Comparison of ENCODE assay signal across 1 cellular context in the genomic region with DNA sequence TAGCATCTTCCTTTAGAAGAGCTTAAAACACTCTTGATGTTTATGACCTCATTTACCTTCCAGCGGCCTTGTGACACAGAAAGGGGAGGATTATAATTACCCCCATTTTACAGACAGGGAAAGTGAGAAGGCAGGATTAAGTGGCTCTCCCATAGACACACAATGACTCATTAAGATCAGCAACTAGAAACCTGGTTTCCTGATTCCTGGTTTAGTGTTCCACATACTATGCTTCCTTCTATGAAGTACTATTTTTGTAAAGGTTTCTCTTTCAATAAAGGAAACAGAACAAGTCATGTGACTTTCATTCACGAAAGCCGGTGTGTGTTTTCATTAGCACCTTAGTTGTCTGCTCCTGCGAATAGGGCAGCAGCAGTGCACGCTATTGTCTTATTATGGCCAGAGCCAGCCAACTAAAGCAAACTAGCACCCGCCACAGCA.
A peak's percentile ranks its signal among the peaks of the same experiment; 100 is the strongest.
TF ChIP-seq lines count a peak whose summit lies in the region.

No MANE protein-coding gene starts in this region.

TF ChIP-seq in HEK293, 187 proteins besides CTCF, POLR2A, EP300 and RAD21 (continued from another document and continues in another):
- TF ChIP-seq, protein P1, sequence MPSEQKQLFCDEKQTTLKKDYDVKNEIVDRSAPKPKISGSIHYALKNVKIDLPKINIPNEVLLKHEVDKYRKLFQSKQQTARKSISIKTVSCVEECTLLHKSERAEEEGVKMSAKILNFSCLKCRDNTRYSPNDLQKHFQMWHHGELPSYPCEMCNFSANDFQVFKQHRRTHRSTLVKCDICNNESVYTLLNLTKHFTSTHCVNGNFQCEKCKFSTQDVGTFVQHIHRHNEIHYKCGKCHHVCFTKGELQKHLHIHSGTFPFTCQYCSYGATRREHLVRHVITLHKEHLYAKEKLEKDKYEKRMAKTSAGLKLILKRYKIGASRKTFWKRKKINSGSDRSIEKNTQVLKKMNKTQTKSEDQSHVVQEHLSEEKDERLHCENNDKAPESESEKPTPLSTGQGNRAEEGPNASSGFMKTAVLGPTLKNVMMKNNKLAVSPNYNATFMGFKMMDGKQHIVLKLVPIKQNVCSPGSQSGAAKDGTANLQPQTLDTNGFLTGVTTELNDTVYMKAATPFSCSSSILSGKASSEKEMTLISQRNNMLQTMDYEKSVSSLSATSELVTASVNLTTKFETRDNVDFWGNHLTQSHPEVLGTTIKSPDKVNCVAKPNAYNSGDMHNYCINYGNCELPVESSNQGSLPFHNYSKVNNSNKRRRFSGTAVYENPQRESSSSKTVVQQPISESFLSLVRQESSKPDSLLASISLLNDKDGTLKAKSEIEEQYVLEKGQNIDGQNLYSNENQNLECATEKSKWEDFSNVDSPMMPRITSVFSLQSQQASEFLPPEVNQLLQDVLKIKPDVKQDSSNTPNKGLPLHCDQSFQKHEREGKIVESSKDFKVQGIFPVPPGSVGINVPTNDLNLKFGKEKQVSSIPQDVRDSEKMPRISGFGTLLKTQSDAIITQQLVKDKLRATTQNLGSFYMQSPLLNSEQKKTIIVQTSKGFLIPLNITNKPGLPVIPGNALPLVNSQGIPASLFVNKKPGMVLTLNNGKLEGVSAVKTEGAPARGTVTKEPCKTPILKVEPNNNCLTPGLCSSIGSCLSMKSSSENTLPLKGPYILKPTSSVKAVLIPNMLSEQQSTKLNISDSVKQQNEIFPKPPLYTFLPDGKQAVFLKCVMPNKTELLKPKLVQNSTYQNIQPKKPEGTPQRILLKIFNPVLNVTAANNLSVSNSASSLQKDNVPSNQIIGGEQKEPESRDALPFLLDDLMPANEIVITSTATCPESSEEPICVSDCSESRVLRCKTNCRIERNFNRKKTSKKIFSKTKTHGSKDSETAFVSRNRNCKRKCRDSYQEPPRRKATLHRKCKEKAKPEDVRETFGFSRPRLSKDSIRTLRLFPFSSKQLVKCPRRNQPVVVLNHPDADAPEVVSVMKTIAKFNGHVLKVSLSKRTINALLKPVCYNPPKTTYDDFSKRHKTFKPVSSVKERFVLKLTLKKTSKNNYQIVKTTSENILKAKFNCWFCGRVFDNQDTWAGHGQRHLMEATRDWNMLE (tag by site-specific recombination; conservative IDR thresholded peaks at IDR 0.05; ENCODE audit: low read depth), result no peak
- no peak for TF ChIP-seq GLIS1 (tag by site-specific recombination; IDR thresholded peaks at IDR 0.05)
- TF ChIP-seq REPIN1 (tag by site-specific recombination; IDR thresholded peaks at IDR 0.05; ENCODE audit: low read depth), result no peak
- TF ChIP-seq ZNF664 (tag by site-specific recombination; IDR thresholded peaks at IDR 0.05), result peak; percentile 94
- TF ChIP-seq ZSCAN16 (tag by site-specific recombination; IDR thresholded peaks at IDR 0.05), result no peak
- no peak for TF ChIP-seq ZNF830 (tag by site-specific recombination; IDR thresholded peaks at IDR 0.05; ENCODE audit: low read depth)
- no peak for TF ChIP-seq ZNF843 (tag by site-specific recombination; IDR thresholded peaks at IDR 0.05)
- TF ChIP-seq GFI1B (tag by site-specific recombination; IDR thresholded peaks at IDR 0.05), result no peak
- TF ChIP-seq ZNF174 (tag by site-specific recombination; IDR thresholded peaks at IDR 0.05), result no peak
- TF ChIP-seq ZNF19 (tag by site-specific recombination; IDR thresholded peaks at IDR 0.05; ENCODE audit: low read depth), result no peak
- peak; percentile 62; the same call in 1 of the 2 replicates for TF ChIP-seq MYNN (tag by site-specific recombination; IDR thresholded peaks at IDR 0.05; ENCODE audit: borderline replicate concordance)
- TF ChIP-seq, protein P2, sequence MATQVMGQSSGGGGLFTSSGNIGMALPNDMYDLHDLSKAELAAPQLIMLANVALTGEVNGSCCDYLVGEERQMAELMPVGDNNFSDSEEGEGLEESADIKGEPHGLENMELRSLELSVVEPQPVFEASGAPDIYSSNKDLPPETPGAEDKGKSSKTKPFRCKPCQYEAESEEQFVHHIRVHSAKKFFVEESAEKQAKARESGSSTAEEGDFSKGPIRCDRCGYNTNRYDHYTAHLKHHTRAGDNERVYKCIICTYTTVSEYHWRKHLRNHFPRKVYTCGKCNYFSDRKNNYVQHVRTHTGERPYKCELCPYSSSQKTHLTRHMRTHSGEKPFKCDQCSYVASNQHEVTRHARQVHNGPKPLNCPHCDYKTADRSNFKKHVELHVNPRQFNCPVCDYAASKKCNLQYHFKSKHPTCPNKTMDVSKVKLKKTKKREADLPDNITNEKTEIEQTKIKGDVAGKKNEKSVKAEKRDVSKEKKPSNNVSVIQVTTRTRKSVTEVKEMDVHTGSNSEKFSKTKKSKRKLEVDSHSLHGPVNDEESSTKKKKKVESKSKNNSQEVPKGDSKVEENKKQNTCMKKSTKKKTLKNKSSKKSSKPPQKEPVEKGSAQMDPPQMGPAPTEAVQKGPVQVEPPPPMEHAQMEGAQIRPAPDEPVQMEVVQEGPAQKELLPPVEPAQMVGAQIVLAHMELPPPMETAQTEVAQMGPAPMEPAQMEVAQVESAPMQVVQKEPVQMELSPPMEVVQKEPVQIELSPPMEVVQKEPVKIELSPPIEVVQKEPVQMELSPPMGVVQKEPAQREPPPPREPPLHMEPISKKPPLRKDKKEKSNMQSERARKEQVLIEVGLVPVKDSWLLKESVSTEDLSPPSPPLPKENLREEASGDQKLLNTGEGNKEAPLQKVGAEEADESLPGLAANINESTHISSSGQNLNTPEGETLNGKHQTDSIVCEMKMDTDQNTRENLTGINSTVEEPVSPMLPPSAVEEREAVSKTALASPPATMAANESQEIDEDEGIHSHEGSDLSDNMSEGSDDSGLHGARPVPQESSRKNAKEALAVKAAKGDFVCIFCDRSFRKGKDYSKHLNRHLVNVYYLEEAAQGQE (tag by site-specific recombination; IDR thresholded peaks at IDR 0.05), result no peak
- TF ChIP-seq KLF10 (tag by site-specific recombination; IDR thresholded peaks at IDR 0.05), result peak; percentile 47; the same call in 1 of the 2 replicates
- TF ChIP-seq, protein P3, sequence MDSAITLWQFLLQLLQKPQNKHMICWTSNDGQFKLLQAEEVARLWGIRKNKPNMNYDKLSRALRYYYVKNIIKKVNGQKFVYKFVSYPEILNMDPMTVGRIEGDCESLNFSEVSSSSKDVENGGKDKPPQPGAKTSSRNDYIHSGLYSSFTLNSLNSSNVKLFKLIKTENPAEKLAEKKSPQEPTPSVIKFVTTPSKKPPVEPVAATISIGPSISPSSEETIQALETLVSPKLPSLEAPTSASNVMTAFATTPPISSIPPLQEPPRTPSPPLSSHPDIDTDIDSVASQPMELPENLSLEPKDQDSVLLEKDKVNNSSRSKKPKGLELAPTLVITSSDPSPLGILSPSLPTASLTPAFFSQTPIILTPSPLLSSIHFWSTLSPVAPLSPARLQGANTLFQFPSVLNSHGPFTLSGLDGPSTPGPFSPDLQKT (IDR thresholded peaks at IDR 0.05; ENCODE audit: borderline replicate concordance, low read depth, low read length), result no peak
- no peak for TF ChIP-seq ZNF48 (tag by site-specific recombination; IDR thresholded peaks at IDR 0.05)
- TF ChIP-seq ZNF140 (tag by site-specific recombination; IDR thresholded peaks at IDR 0.05), result no peak
- TF ChIP-seq, protein P4, sequence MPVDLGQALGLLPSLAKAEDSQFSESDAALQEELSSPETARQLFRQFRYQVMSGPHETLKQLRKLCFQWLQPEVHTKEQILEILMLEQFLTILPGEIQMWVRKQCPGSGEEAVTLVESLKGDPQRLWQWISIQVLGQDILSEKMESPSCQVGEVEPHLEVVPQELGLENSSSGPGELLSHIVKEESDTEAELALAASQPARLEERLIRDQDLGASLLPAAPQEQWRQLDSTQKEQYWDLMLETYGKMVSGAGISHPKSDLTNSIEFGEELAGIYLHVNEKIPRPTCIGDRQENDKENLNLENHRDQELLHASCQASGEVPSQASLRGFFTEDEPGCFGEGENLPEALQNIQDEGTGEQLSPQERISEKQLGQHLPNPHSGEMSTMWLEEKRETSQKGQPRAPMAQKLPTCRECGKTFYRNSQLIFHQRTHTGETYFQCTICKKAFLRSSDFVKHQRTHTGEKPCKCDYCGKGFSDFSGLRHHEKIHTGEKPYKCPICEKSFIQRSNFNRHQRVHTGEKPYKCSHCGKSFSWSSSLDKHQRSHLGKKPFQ (tag by site-specific recombination; IDR thresholded peaks at IDR 0.05), result no peak
- TF ChIP-seq IKZF3 (tag by site-specific recombination; IDR thresholded peaks at IDR 0.05), result 0 out of 2 replicates have a peak, but pooled peaks have one; percentile 34
- 0 out of 2 replicates have a peak, but pooled peaks have one; percentile 53 for TF ChIP-seq ZNF324 (tag by site-specific recombination; IDR thresholded peaks at IDR 0.05)
- TF ChIP-seq SP2 (tag by site-specific recombination; IDR thresholded peaks at IDR 0.05), result no peak
- TF ChIP-seq ZFP3 (tag by site-specific recombination; IDR thresholded peaks at IDR 0.05; ENCODE audit: low read depth), result no peak
- TF ChIP-seq EGR2 (tag by site-specific recombination; IDR thresholded peaks at IDR 0.05; ENCODE audit: low read depth), result no peak
- TF ChIP-seq ZNF311 (tag by site-specific recombination; IDR thresholded peaks at IDR 0.05; ENCODE audit: borderline replicate concordance), result no peak
- TF ChIP-seq, protein P5, sequence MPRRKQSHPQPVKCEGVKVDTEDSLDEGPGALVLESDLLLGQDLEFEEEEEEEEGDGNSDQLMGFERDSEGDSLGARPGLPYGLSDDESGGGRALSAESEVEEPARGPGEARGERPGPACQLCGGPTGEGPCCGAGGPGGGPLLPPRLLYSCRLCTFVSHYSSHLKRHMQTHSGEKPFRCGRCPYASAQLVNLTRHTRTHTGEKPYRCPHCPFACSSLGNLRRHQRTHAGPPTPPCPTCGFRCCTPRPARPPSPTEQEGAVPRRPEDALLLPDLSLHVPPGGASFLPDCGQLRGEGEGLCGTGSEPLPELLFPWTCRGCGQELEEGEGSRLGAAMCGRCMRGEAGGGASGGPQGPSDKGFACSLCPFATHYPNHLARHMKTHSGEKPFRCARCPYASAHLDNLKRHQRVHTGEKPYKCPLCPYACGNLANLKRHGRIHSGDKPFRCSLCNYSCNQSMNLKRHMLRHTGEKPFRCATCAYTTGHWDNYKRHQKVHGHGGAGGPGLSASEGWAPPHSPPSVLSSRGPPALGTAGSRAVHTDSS (tag by site-specific recombination; IDR thresholded peaks at IDR 0.05), result no peak
- TF ChIP-seq HOXC10 (CRISPR knock-in tag; IDR thresholded peaks at IDR 0.05), result no peak
- no peak for TF ChIP-seq ZNF600 (tag by site-specific recombination; IDR thresholded peaks at IDR 0.05)
- no peak for TF ChIP-seq ZNF560 (tag by site-specific recombination; IDR thresholded peaks at IDR 0.05; ENCODE audit: borderline replicate concordance)
- no peak for TF ChIP-seq ZNF544 (tag by site-specific recombination; IDR thresholded peaks at IDR 0.05)
- no peak for TF ChIP-seq MZF1 (tag by site-specific recombination; IDR thresholded peaks at IDR 0.05; ENCODE audit: borderline replicate concordance)
- no peak for TF ChIP-seq ZNF707 (tag by site-specific recombination; IDR thresholded peaks at IDR 0.05)
- TF ChIP-seq ZFP41 (tag by site-specific recombination; IDR thresholded peaks at IDR 0.05; ENCODE audit: borderline replicate concordance), result no peak
- peak; percentile 67 for TF ChIP-seq ZNF366 (tag by site-specific recombination; conservative IDR thresholded peaks at IDR 0.05)
- TF ChIP-seq HOXA7 (CRISPR knock-in tag; IDR thresholded peaks at IDR 0.05; ENCODE audit: borderline replicate concordance), result no peak
- TF ChIP-seq ZBTB20 (tag by site-specific recombination; IDR thresholded peaks at IDR 0.05), result no peak
- TF ChIP-seq ZNF146 (tag by site-specific recombination; IDR thresholded peaks at IDR 0.05), result no peak
- TF ChIP-seq ZNF837 (tag by site-specific recombination; IDR thresholded peaks at IDR 0.05), result no peak
- no peak for TF ChIP-seq ZNF514 (tag by site-specific recombination; IDR thresholded peaks at IDR 0.05)
- TF ChIP-seq ZNF133 (tag by site-specific recombination; IDR thresholded peaks at IDR 0.05), result no peak
- TF ChIP-seq ZNF660 (tag by site-specific recombination; IDR thresholded peaks at IDR 0.05), result no peak
- peak; percentile 49; the same call in 1 of the 2 replicates for TF ChIP-seq ZSCAN23 (tag by site-specific recombination; IDR thresholded peaks at IDR 0.05)
- peak; percentile 88 for TF ChIP-seq PRDM1 (tag by site-specific recombination; IDR thresholded peaks at IDR 0.05)
- no peak for TF ChIP-seq ZNF175 (tag by site-specific recombination; IDR thresholded peaks at IDR 0.05)
- TF ChIP-seq, protein P6, sequence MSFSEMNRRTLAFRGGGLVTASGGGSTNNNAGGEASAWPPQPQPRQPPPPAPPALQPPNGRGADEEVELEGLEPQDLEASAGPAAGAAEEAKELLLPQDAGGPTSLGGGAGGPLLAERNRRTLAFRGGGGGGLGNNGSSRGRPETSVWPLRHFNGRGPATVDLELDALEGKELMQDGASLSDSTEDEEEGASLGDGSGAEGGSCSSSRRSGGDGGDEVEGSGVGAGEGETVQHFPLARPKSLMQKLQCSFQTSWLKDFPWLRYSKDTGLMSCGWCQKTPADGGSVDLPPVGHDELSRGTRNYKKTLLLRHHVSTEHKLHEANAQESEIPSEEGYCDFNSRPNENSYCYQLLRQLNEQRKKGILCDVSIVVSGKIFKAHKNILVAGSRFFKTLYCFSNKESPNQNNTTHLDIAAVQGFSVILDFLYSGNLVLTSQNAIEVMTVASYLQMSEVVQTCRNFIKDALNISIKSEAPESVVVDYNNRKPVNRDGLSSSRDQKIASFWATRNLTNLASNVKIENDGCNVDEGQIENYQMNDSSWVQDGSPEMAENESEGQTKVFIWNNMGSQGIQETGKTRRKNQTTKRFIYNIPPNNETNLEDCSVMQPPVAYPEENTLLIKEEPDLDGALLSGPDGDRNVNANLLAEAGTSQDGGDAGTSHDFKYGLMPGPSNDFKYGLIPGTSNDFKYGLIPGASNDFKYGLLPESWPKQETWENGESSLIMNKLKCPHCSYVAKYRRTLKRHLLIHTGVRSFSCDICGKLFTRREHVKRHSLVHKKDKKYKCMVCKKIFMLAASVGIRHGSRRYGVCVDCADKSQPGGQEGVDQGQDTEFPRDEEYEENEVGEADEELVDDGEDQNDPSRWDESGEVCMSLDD (tag by site-specific recombination; IDR thresholded peaks at IDR 0.05), result no peak
- no peak for TF ChIP-seq ZNF114 (tag by site-specific recombination; IDR thresholded peaks at IDR 0.05)
- no peak for TF ChIP-seq TCF7L2 (IDR thresholded peaks at IDR 0.05; ENCODE audit: borderline replicate concordance, low read depth, low read length)
- TF ChIP-seq, protein P7, sequence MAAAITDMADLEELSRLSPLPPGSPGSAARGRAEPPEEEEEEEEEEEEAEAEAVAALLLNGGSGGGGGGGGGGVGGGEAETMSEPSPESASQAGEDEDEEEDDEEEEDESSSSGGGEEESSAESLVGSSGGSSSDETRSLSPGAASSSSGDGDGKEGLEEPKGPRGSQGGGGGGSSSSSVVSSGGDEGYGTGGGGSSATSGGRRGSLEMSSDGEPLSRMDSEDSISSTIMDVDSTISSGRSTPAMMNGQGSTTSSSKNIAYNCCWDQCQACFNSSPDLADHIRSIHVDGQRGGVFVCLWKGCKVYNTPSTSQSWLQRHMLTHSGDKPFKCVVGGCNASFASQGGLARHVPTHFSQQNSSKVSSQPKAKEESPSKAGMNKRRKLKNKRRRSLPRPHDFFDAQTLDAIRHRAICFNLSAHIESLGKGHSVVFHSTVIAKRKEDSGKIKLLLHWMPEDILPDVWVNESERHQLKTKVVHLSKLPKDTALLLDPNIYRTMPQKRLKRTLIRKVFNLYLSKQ (tag by site-specific recombination; IDR thresholded peaks at IDR 0.05; ENCODE audit: borderline replicate concordance), result no peak
- TF ChIP-seq ZNF223 (tag by site-specific recombination; IDR thresholded peaks at IDR 0.05), result no peak
- TF ChIP-seq ZNF23 (tag by site-specific recombination; IDR thresholded peaks at IDR 0.05; ENCODE audit: borderline replicate concordance), result no peak
- TF ChIP-seq ZNF169 (tag by site-specific recombination; IDR thresholded peaks at IDR 0.05), result no peak
- TF ChIP-seq ZNF354C (tag by site-specific recombination; IDR thresholded peaks at IDR 0.05; ENCODE audit: borderline replicate concordance, low read depth), result no peak
